Comparison of ENCODE assay signal across 18 cellular contexts in genomic region chr2:154324601-154325000, GRCh38.
DNase-seq lines count a peak whose midpoint lies in the region; ATAC-seq and TF ChIP-seq lines count a peak whose summit lies in the region.
"Had no signal": no experiment of that assay in that cellular context is flagged by ENCODE, and none has a peak within 500 bp of the region (broad histone marks: within the 10 kb centered on the region; RNA-seq: fewer than 3 reads in every experiment).

No MANE protein-coding gene starts in this region.

- H3K36me3 ChIP-seq in BE2C: no peaks in the 10 kb centered on the region
- H3K36me3 ChIP-seq: HAP-1 had no signal

- in situ Hi-C loops in G401 (cut with HindIII; ENCODE audit: low sequenced_read_pairs): no loop called here

- H3K27me3 ChIP-seq in BE2C: no peaks in the 10 kb centered on the region

- no peak for ATAC-seq in SK-N-SH treated with all-trans-retinoic acid at 6 μM for 48 hours
- no peak for ATAC-seq in activated CD4-positive, CD25-positive, alpha-beta regulatory T cell treated with anti-CD3 and anti-CD28 coated beads, Interleukin-2, amount 50 U/mL, for 24 hours
- ATAC-seq: K562 had no signal

- DNase-seq in BE2C: peak; percentile 28
- peak; percentile 88 for DNase-seq in G401 (ENCODE audit: low spot score)
- DNase-seq in left kidney (ENCODE audit: low read depth, low spot score): peak; percentile 3
- DNase-seq in DMS153 (lab: John Stamatoyannopoulos, UW): no peak
- no peak for DNase-seq in HuH-7.5 (ENCODE audit: low spot score)
- no peak for DNase-seq in cortex of kidney (lab: John Stamatoyannopoulos, UW)
- DNase-seq: ACHN; Caco-2; CD4-positive, alpha-beta T cell; DMS53; DND-41; EL; GM23248; IMR-90 had no signal

- TF ChIP-seq CTCF in BE2C (IDR thresholded peaks at IDR 0.05; ENCODE audit: low read depth, low read length): no peak

- no peaks in the 10 kb centered on the region for H3K9me3 ChIP-seq in BE2C
- H3K9me3 ChIP-seq: Caco-2, HAP-1 had no signal

- H3K4me3 ChIP-seq in BE2C (ENCODE audit: low read depth, low read length): no peak overlapping the region
- H3K4me3 ChIP-seq: GM23248, HAP-1, K562 had no signal

- no peaks in the 10 kb centered on the region for H3K4me1 ChIP-seq in BE2C
- H3K4me1 ChIP-seq: Caco-2, HAP-1 had no signal

TF ChIP-seq in SK-N-SH treated with all-trans-retinoic acid at 6 μM for 48 hours, 23 proteins besides CTCF, POLR2A, EP300 and RAD21:
- TF ChIP-seq TCF4 (CRISPR knock-in tag; IDR thresholded peaks at IDR 0.05; ENCODE audit: borderline replicate concordance) (0 out of 2 replicates have a peak, but pooled peaks have one; percentile 11), TOX (CRISPR knock-in tag; IDR thresholded peaks at IDR 0.05; ENCODE audit: borderline replicate concordance) (no peak)

Comparison
In these comparisons a context has a peak if more than half of its experiments do, and no peak if none do; other contexts are left out.
1. DNase-seq: peak in BE2C (single experiment), G401 (single experiment) and left kidney (single experiment); none in DMS153 (single experiment), HuH-7.5 (single experiment) and cortex of kidney (single experiment).